ENCODE assay signal across 28 cellular contexts in genomic region chr11:82663535-82663934, GRCh38.
"Had no signal": no experiment of that assay in that cellular context is flagged by ENCODE, and none has a peak within 500 bp of the region (broad histone marks: within the 10 kb centered on the region; RNA-seq: fewer than 3 reads in every experiment).

No MANE protein-coding gene starts in this region.

- H3K4me1 Mint-ChIP-seq: activated naive CD8-positive, alpha-beta T cell treated with anti-CD3 and anti-CD28 coated beads for 36 hours; central memory CD8-positive, alpha-beta T cell; memory B cell; nephron progenitor cell; stimulated activated effector memory CD8-positive, alpha-beta T cell treated with anti-CD3 and anti-CD28 coated beads, Interleukin-12 subunit alpha, Interleukin-12 subunit beta, amount 100 ng/mL, for 72 hours; stimulated activated naive CD8-positive, alpha-beta T cell treated with anti-CD3 and anti-CD28 coated beads, Interleukin-15, amount 100 ng/mL, for 72 hours; WTC11 had no signal

- H3K27me3 ChIP-seq: breast epithelium, gastrocnemius medialis, transverse colon, vagina had no signal

- H3K36me3 ChIP-seq: breast epithelium, gastrocnemius medialis, transverse colon, vagina had no signal

- H3K4me3 Mint-ChIP-seq: activated naive CD8-positive, alpha-beta T cell treated with anti-CD3 and anti-CD28 coated beads for 36 hours; activated T-cell treated with anti-CD3 and anti-CD28 coated beads, Interleukin-2, amount 50 U/mL, for 4 hours; central memory CD8-positive, alpha-beta T cell; memory B cell; nephron progenitor cell; stimulated activated effector memory CD8-positive, alpha-beta T cell treated with anti-CD3 and anti-CD28 coated beads, Interleukin-12 subunit alpha, Interleukin-12 subunit beta, amount 100 ng/mL, for 72 hours; stimulated activated naive CD8-positive, alpha-beta T cell treated with anti-CD3 and anti-CD28 coated beads, Interleukin-15, amount 100 ng/mL, for 72 hours; WTC11 had no signal

- H3K4me1 ChIP-seq: breast epithelium, gastrocnemius medialis, parathyroid adenoma, transverse colon, vagina had no signal

- H3K27ac Mint-ChIP-seq: activated naive CD8-positive, alpha-beta T cell treated with anti-CD3 and anti-CD28 coated beads for 36 hours; memory B cell; nephron progenitor cell; stimulated activated effector memory CD8-positive, alpha-beta T cell treated with anti-CD3 and anti-CD28 coated beads, Interleukin-12 subunit alpha, Interleukin-12 subunit beta, amount 100 ng/mL, for 72 hours; stimulated activated naive CD8-positive, alpha-beta T cell treated with anti-CD3 and anti-CD28 coated beads, Interleukin-15, amount 100 ng/mL, for 72 hours; WTC11 had no signal

- ATAC-seq: activated T-cell treated with anti-CD3 and anti-CD28 coated beads, Interleukin-2, amount 50 U/mL, for 4 hours; esophagus mucosa; gastrocnemius medialis; left cardiac atrium; sciatic nerve; stimulated activated effector memory CD8-positive, alpha-beta T cell treated with anti-CD3 and anti-CD28 coated beads, Interleukin-12 subunit alpha, Interleukin-12 subunit beta, amount 100 ng/mL, for 72 hours; stimulated activated naive CD8-positive, alpha-beta T cell treated with anti-CD3 and anti-CD28 coated beads, Interleukin-15, amount 100 ng/mL, for 72 hours; WTC11 had no signal

- H3K4me3 ChIP-seq: breast epithelium, gastrocnemius medialis, transverse colon, vagina had no signal

- DNase-seq: activated CD4-positive, alpha-beta T cell treated with anti-CD3 and anti-CD28 coated beads, Interleukin-2, amount 50 U/mL, for 4 hours; activated CD8-positive, alpha-beta memory T cell treated with anti-CD3 and anti-CD28 coated beads for 24 hours; activated CD8-positive, alpha-beta memory T cell treated with anti-CD3 and anti-CD28 coated beads, Interleukin-2, amount 50 U/mL, for 48 hours; activated naive CD4-positive, alpha-beta T cell treated with Interleukin-2 at 50 U/mL for 16 hours; activated naive CD8-positive, alpha-beta T cell treated with anti-CD3 and anti-CD28 coated beads for 36 hours; activated T-cell treated with anti-CD3 and anti-CD28 coated beads, Interleukin-2, amount 50 U/mL, for 4 hours; effector memory CD4-positive, alpha-beta T cell; gastrocnemius medialis; islet precursor cell; left cardiac atrium; nephron progenitor cell; nucleus accumbens; small intestine; stimulated activated CD4-positive, alpha-beta T cell treated with anti-CD3 and anti-CD28 coated beads, Interleukin-2, amount 100 ng/mL, for 24 hours; stimulated activated naive CD8-positive, alpha-beta T cell treated with anti-CD3 and anti-CD28 coated beads, Interleukin-15, amount 100 ng/mL, for 72 hours; T-helper 9 cell; transverse colon had no signal

- H3K9me3 Mint-ChIP-seq: activated T-cell treated with anti-CD3 and anti-CD28 coated beads, Interleukin-2, amount 50 U/mL, for 4 hours; central memory CD8-positive, alpha-beta T cell; memory B cell; stimulated activated effector memory CD8-positive, alpha-beta T cell treated with anti-CD3 and anti-CD28 coated beads, Interleukin-12 subunit alpha, Interleukin-12 subunit beta, amount 100 ng/mL, for 72 hours; stimulated activated naive CD8-positive, alpha-beta T cell treated with anti-CD3 and anti-CD28 coated beads, Interleukin-15, amount 100 ng/mL, for 72 hours; WTC11 had no signal

- H3K27me3 Mint-ChIP-seq: memory B cell had no signal

- H3K27ac ChIP-seq: breast epithelium, gastrocnemius medialis, parathyroid adenoma, transverse colon, vagina had no signal

- H3K36me3 Mint-ChIP-seq: activated naive CD8-positive, alpha-beta T cell treated with anti-CD3 and anti-CD28 coated beads for 36 hours; memory B cell; stimulated activated effector memory CD8-positive, alpha-beta T cell treated with anti-CD3 and anti-CD28 coated beads, Interleukin-12 subunit alpha, Interleukin-12 subunit beta, amount 100 ng/mL, for 72 hours; WTC11 had no signal

- H3K9me3 ChIP-seq: breast epithelium, gastrocnemius medialis, transverse colon, vagina had no signal

- FAIRE-seq: colon, endothelial cell of umbilical vein, small intestine had no signal
